In genomic region chr17:73526851-73527250, GRCh38 we compare ENCODE assay signal across 18 cellular contexts.
DNase-seq lines count a peak whose midpoint lies in the region; ATAC-seq, FAIRE-seq and TF ChIP-seq lines count a peak whose summit lies in the region.
"Had no signal": no experiment of that assay in that cellular context is flagged by ENCODE, and none has a peak within 500 bp of the region (broad histone marks: within the 10 kb centered on the region; RNA-seq: fewer than 3 reads in every experiment).

No MANE protein-coding gene starts in this region.

- H3K36me3 ChIP-seq in kidney (ENCODE audit: control insufficient read depth in 1 of 2, insufficient read depth in 2 of 2, low read length in 2 of 2): no peaks in the 10 kb centered on the region
- no peaks in the 10 kb centered on the region for H3K36me3 ChIP-seq in osteoblast (ENCODE audit: insufficient read depth, low read length)

- ATAC-seq in Right ventricle myocardium inferior: no peak
- ATAC-seq in Right ventricle myocardium superior (ENCODE audit: poor library complexity): no peak
- ATAC-seq: GM23338, HCT116 had no signal

- H3K4me3 ChIP-seq in kidney (ENCODE audit: low read length in 2 of 2) (no peak overlapping the region), osteoblast (ENCODE audit: insufficient read depth, low read length) (no peak overlapping the region)
- H3K4me3 ChIP-seq: BLaER1, GM23338 had no signal

- no peak for FAIRE-seq in kidney (lab: Jason Lieb, UNC)
- FAIRE-seq: H54 had no signal

- H3K4me1 ChIP-seq in kidney (ENCODE audit: control insufficient read depth in 1 of 2, insufficient read depth in 1 of 2, low read depth in 1 of 2, low read length in 2 of 2) (no peaks in the 10 kb centered on the region), osteoblast (ENCODE audit: insufficient read depth, low read length) (no peaks in the 10 kb centered on the region)

- no peak overlapping the region for H3K4me2 ChIP-seq in osteoblast (ENCODE audit: insufficient read depth, low read length)
- H3K4me2 ChIP-seq: BLaER1, GM23338 had no signal

- H3K79me2 ChIP-seq in osteoblast (ENCODE audit: insufficient read depth, low read length): no peaks in the 10 kb centered on the region

- H3K9me3 ChIP-seq in kidney (ENCODE audit: control insufficient read depth in 1 of 2, low read length in 2 of 2) (no peaks in the 10 kb centered on the region), osteoblast (ENCODE audit: low read depth, low read length) (no peaks in the 10 kb centered on the region)
- H3K9me3 ChIP-seq: BLaER1 had no signal

- no peaks in the 10 kb centered on the region for H3K27me3 ChIP-seq in osteoblast (ENCODE audit: insufficient read depth, low read length)
- H3K27me3 ChIP-seq: BLaER1 had no signal

- H3K9ac ChIP-seq in kidney (ENCODE audit: low read length in 2 of 2): no peak overlapping the region
- H3K9ac ChIP-seq: BLaER1 had no signal

- H3K27ac ChIP-seq in kidney (ENCODE audit: low read depth in 2 of 2, low read length in 2 of 2) (no peak overlapping the region), osteoblast (ENCODE audit: low read depth, low read length) (no peak overlapping the region)
- H3K27ac ChIP-seq: 22Rv1, BLaER1, HL-60 had no signal

- TF ChIP-seq CTCF in kidney (IDR thresholded peaks at IDR 0.05; ENCODE audit: borderline replicate concordance, extremely low read depth, insufficient read depth) (no peak), osteoblast (IDR thresholded peaks at IDR 0.05; ENCODE audit: extremely low read depth, low read depth, low read length) (no peak)

- H2AFZ ChIP-seq in osteoblast (ENCODE audit: low read length): no peak overlapping the region
- H2AFZ ChIP-seq: GM23338 had no signal

- intact Hi-C loops in Right ventricle myocardium inferior (cut with DNase I): no loop called here
- intact Hi-C loops in Right ventricle myocardium superior (cut with DNase I): no loop called here
- intact Hi-C loops in kidney (cut with DNase I): no loop called here

- H4K20me1 ChIP-seq in osteoblast (ENCODE audit: insufficient read depth, low read length): no peaks in the 10 kb centered on the region

- DNase-seq in Right ventricle myocardium inferior (ENCODE audit: missing footprints) (peak; percentile 41), Right ventricle myocardium superior (no peak), kidney (peak; percentile 29), osteoblast (ENCODE audit: insufficient read length, low spot score, missing footprints) (peak; percentile 61), T1000 (lab: John Stamatoyannopoulos, UW) (no peak), Kasumi-1 (lab: John Stamatoyannopoulos, UW) (no peak), DMS79 (lab: John Stamatoyannopoulos, UW) (no peak)
- DNase-seq: CD4-positive, alpha-beta memory T cell; DMS153; DMS79 treated with DMSO at 0.1 percent for 48 hours; GF-D8; HFFc6 had no signal

Comparison
In these comparisons a context has a peak if more than half of its experiments do, and no peak if none do; other contexts are left out.
1. DNase-seq: peak in Right ventricle myocardium inferior (single experiment), kidney (single experiment) and osteoblast (single experiment); none in Right ventricle myocardium superior (single experiment), T1000 (single experiment), Kasumi-1 (0 of 2) and DMS79 (single experiment).